In the genomic region with DNA sequence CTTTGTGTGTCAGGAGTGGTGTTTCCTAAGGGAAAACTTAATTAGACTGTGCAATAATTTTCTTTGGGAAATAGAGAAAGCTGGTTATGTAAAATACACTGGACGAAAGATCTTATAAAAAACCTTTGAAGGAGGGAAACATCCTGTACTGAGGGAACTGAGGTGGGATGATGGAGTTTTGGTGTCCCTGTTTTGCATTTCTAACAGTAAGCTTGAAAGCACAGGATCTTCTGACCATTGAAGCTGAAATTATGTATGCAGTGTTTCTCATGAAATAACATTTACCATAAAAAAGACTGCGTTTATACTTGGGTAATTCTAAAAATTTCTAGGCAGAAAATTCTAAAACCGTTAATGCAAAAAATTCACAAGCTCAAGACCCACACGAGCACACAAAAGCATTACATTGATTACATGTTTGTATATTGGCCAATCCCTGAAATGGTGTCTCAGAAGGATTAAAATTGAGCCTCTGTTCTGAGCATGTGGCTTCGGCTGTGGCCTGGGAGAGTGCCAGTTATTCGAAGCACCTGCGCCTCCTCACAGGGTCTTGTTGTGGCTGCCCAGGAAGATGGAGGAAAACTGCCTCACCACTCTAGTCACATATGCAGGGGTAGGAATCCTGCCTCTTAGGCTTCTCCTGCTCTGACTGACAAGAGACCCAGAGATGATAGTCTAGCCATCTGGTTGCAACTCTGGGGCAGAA, we compare ENCODE assay signal across 13 cellular contexts. TPM values are rescaled to one million over a fixed set of nuclear protein-coding genes. Genes with fewer than 3 reads are reported as not detected.
DNase-seq lines count a peak whose midpoint lies in the region; ATAC-seq and TF ChIP-seq lines count a peak whose summit lies in the region.
"Had no signal": no experiment of that assay in that cellular context is flagged by ENCODE, and none has a peak within 500 bp of the region (broad histone marks: within the 10 kb centered on the region; RNA-seq: fewer than 3 reads in every experiment).

No MANE protein-coding gene starts in this region.

- H4K5ac ChIP-seq in H9 (ENCODE audit: insufficient read length, low read depth, low read length): no peak overlapping the region

- H3T11ph ChIP-seq in H9 (ENCODE audit: low read length): no peak overlapping the region

- peak overlapping the region in 1 of 3 experiments; percentile 46; a peak in 1 of 7 replicates for H3K27ac Mint-ChIP-seq in H9
- H3K27ac Mint-ChIP-seq: T-helper 17 cell had no signal

- no peak overlapping the region for H4K8ac ChIP-seq in H9 (replicated peaks; ENCODE audit: insufficient read length, low read depth, low read length)

- H2BK15ac ChIP-seq in H9 (ENCODE audit: low read depth, low read length): no peak overlapping the region

- H4K20me1 ChIP-seq in DOHH2 (ENCODE audit: control insufficient read depth, insufficient read depth, low read depth, low read length) (no peaks in the 10 kb centered on the region), OCI-LY7 (ENCODE audit: insufficient read depth, low read length) (no peaks in the 10 kb centered on the region), H9 (ENCODE audit: control insufficient read depth, insufficient read depth, insufficient read length) (no peaks in the 10 kb centered on the region)

- no peaks in the 10 kb centered on the region for H3K23me2 ChIP-seq in H9 (ENCODE audit: insufficient read length, low read depth, low read length, poor library complexity, severe bottlenecking)

- H3K23ac ChIP-seq in H9 (ENCODE audit: insufficient read length, low read depth, low read length): no peak overlapping the region

- H3K4ac ChIP-seq in H9 (ENCODE audit: low read depth, low read length): no peak overlapping the region

- 0 out of 7 replicates have a peak, but pooled peaks cover 0 to 3% (median 1%) of the 10 kb centered on the region in 3 experiments for H3K36me3 Mint-ChIP-seq in H9 (ENCODE audit: insufficient read depth in 1 of 3, low read depth in 3 of 3)

- ATAC-seq in HG02642 (IDR thresholded peaks at IDR 0.05; ENCODE audit: poor library complexity, unreplicated experiment) (no peak), mucosa of descending colon (no peak)
- ATAC-seq: T-helper 17 cell had no signal

- H3K9me3 ChIP-seq in DOHH2 (ENCODE audit: control insufficient read depth, insufficient read depth, low read length) (no peaks in the 10 kb centered on the region), OCI-LY7 (ENCODE audit: low read length) (no peaks in the 10 kb centered on the region), H9 (ENCODE audit: control insufficient read depth, low read depth, low read length) (peaks cover 13% of the 10 kb centered on the region), mucosa of descending colon (no peaks in the 10 kb centered on the region)
- H3K9me3 ChIP-seq: tibial artery had no signal

- H3K27me3 ChIP-seq in DOHH2 (ENCODE audit: control insufficient read depth, low read length): no peaks in the 10 kb centered on the region; the same call in 1 of the 2 replicates
- no peaks in the 10 kb centered on the region for H3K27me3 ChIP-seq in H9 (ENCODE audit: insufficient read depth, low read length)
- H3K27me3 ChIP-seq: tibial artery had no signal

- peak; percentile 66 for DNase-seq in NAMALWA (ENCODE audit: low spot score)
- peak; percentile 57 for DNase-seq in OCI-LY7 (ENCODE audit: low spot score)
- peak; percentile 0 for DNase-seq in occipital lobe (lab: John Stamatoyannopoulos, UW)
- DNase-seq in NCI-H146 (lab: John Stamatoyannopoulos, UW): no peak
- DNase-seq in H9: no peak
- DNase-seq in mucosa of descending colon: no peak
- DNase-seq: AML-193, amniotic stem cell, NCI-H1417 treated with DMSO at 0.1 percent for 48 hours, T-helper 17 cell, tibial artery had no signal

- peaks cover 31 to 42% of the 10 kb centered on the region in 2 experiments for H3K4me1 Mint-ChIP-seq in H9

- H3K4me3 ChIP-seq in DOHH2 (ENCODE audit: low read length): peak overlapping the region; percentile 63
- peak overlapping the region; percentile 57 for H3K4me3 ChIP-seq in OCI-LY7 (ENCODE audit: low read depth, low read length, poor library complexity, severe bottlenecking)
- no peak overlapping the region for H3K4me3 ChIP-seq in mucosa of descending colon
- H3K4me3 ChIP-seq: tibial artery had no signal

- H2BK20ac ChIP-seq in H9 (ENCODE audit: low read depth, low read length, poor library complexity, severe bottlenecking): no peak overlapping the region

- H3K56ac ChIP-seq in H9 (ENCODE audit: insufficient read length, low read depth, low read length): no peak overlapping the region

- H2AK5ac ChIP-seq in H9 (ENCODE audit: insufficient read length, low read length): no peak overlapping the region

- no TSS peak for BruUV-seq in OCI-LY7 (replicated peaks; lab: Mats Ljungman, UMichigan)

- no peak overlapping the region for H2BK120ac ChIP-seq in H9 (ENCODE audit: low read depth, low read length, poor library complexity, severe bottlenecking)

- H3K4me1 ChIP-seq in DOHH2 (ENCODE audit: control insufficient read depth, low read length) (peaks cover 87% of the 10 kb centered on the region), OCI-LY7 (ENCODE audit: insufficient read depth, low read length, poor library complexity, severe bottlenecking) (peaks cover 86% of the 10 kb centered on the region), H9 (ENCODE audit: insufficient read depth, low read length) (no peaks in the 10 kb centered on the region), mucosa of descending colon (ENCODE audit: low read depth) (no peaks in the 10 kb centered on the region)
- H3K4me1 ChIP-seq: tibial artery had no signal

- H3K9me3 Mint-ChIP-seq in H9: peaks cover 64 to 68% of the 10 kb centered on the region in 2 experiments

- POLR2A ChIA-PET in OCI-LY7 (lab: Charles Lee): interaction anchor here (0.6 to 1.2 kb wide), 3 partner anchors 42 to 292 kb away, joined by 3 to 5 read pairs (median 4); no protein-coding TSS in a partner anchor

- no peaks in the 10 kb centered on the region; the same call in 1 of the 2 replicates for H3K27me3 Mint-ChIP-seq in H9 (ENCODE audit: low read depth)

- H2BK5ac ChIP-seq in H9 (ENCODE audit: insufficient read length, low read length): no peak overlapping the region

- no peaks in the 10 kb centered on the region for H3K9me2 ChIP-seq in DOHH2 (replicated peaks; ENCODE audit: control insufficient read depth, low read length)
- no peaks in the 10 kb centered on the region for H3K9me2 ChIP-seq in OCI-LY7 (ENCODE audit: insufficient read depth, low read length)

- no peak overlapping the region for H3K14ac ChIP-seq in H9 (ENCODE audit: insufficient read depth, low read length)

- H3K79me2 ChIP-seq in DOHH2 (ENCODE audit: control insufficient read depth, low read length) (peaks cover 23% of the 10 kb centered on the region), OCI-LY7 (ENCODE audit: insufficient read depth, low read depth, low read length) (peaks cover 4% of the 10 kb centered on the region; the same call in 1 of the 2 replicates), H9 (ENCODE audit: insufficient read depth, low read length) (peaks cover 2% of the 10 kb centered on the region; the same call in 1 of the 2 replicates)

- H3F3A ChIP-seq in DOHH2 (ENCODE audit: control insufficient read depth, insufficient read depth): peaks cover 9% of the 10 kb centered on the region

- H3K18ac ChIP-seq in H9 (ENCODE audit: insufficient read length, low read depth, low read length): no peak overlapping the region

- no peak overlapping the region for H3K9ac ChIP-seq in H9 (ENCODE audit: extremely low read depth, insufficient read length, low read length)

- peak overlapping the region; percentile 25; the same call in 1 of the 2 replicates for H2AFZ ChIP-seq in OCI-LY7 (ENCODE audit: low read length)
- H2AFZ ChIP-seq in H9 (ENCODE audit: low read length): no peak overlapping the region

- H3K36me3 ChIP-seq in DOHH2 (ENCODE audit: control insufficient read depth, low read length): no peaks in the 10 kb centered on the region
- no peaks in the 10 kb centered on the region for H3K36me3 ChIP-seq in OCI-LY7 (ENCODE audit: insufficient read depth, low read length)
- H3K36me3 ChIP-seq in mucosa of descending colon (ENCODE audit: low read depth): no peaks in the 10 kb centered on the region
- H3K36me3 ChIP-seq: tibial artery had no signal

- WGBS in H9 (ENCODE audit: extremely low coverage, insufficient read length, low lambda C conversion rate): no CpG with 5 or more reads among the region's 7 CpGs

- H3K4me2 ChIP-seq in DOHH2 (ENCODE audit: low read length) (peak overlapping the region; percentile 79), OCI-LY7 (ENCODE audit: low read length) (peak overlapping the region; percentile 79), H9 (ENCODE audit: insufficient read depth, insufficient read length, low read length) (no peak overlapping the region)

- no peak overlapping the region for H4K91ac ChIP-seq in H9 (ENCODE audit: insufficient read length, low read depth, low read length)

- no peaks in the 10 kb centered on the region for H3K79me1 ChIP-seq in H9 (ENCODE audit: insufficient read depth, low read depth, low read length, poor library complexity, severe bottlenecking)

- H3K27ac ChIP-seq in DOHH2 (ENCODE audit: low read depth, low read length) (peak overlapping the region; percentile 84), OCI-LY7 (ENCODE audit: low read depth, low read length, poor library complexity, severe bottlenecking) (peak overlapping the region; percentile 83), H9 (ENCODE audit: insufficient read length, low read depth, low read length) (no peak overlapping the region)
- H3K27ac ChIP-seq: tibial artery had no signal

- H2BK12ac ChIP-seq in H9 (ENCODE audit: insufficient read length, low read depth, low read length): no peak overlapping the region

- intact Hi-C loops in OCI-LY7 (cut with micrococcal nuclease; ENCODE audit: unreplicated experiment) (loop anchor here (5.0 kb wide), 1 partner anchor 249 kb away; no protein-coding TSS in a partner anchor), mucosa of descending colon (cut with DNase I, micrococcal nuclease) (no loop called here)

- CTCF ChIA-PET in OCI-LY7 (lab: Charles Lee; ENCODE audit: unreplicated experiment): no interaction called here

- TF ChIP-seq CTCF in DOHH2 (IDR thresholded peaks at IDR 0.05; ENCODE audit: low read depth, low read length, poor library complexity, severe bottlenecking) (no peak), OCI-LY7 (conservative IDR thresholded peaks at IDR 0.05; ENCODE audit: low read length) (no peak), H9 (conservative IDR thresholded peaks at IDR 0.05) (no peak), mucosa of descending colon (IDR thresholded peaks at IDR 0.05) (no peak)

- H3K4me3 Mint-ChIP-seq in H9: no peak overlapping the region
- H3K4me3 Mint-ChIP-seq: T-helper 17 cell had no signal

RNA-seq across cellular contexts. Expression of a gene that starts 49.5 kb away (rescaled TPM):
- total RNA-seq in OCI-LY7 (2014; rRNA removed; shearing (Covaris generic)): 6.1 and 6.5 TPM in 2 replicates
- 10.7 and 12.8 TPM in 2 replicates for total RNA-seq in OCI-LY7 (2022)
- 10.5 TPM for total RNA-seq in occipital lobe
- total RNA-seq in H9 (2021): 19.6 and 20.2 TPM in 2 replicates
- total RNA-seq in mucosa of descending colon: 1 to 10 TPM; 4.7 to 8.0 (median 5.2) TPM

Comparison
In these comparisons a context has a peak if more than half of its experiments do, and no peak if none do; other contexts are left out.
1. DNase-seq: peak in NAMALWA (single experiment), OCI-LY7 (single experiment) and occipital lobe (single experiment); none in NCI-H146 (single experiment), H9 (single experiment) and mucosa of descending colon (0 of 3).